In genomic region chr10:79266092-79266491, GRCh38 we compare ENCODE assay signal across 8 cellular contexts.
DNase-seq lines count a peak whose midpoint lies in the region; ATAC-seq lines count a peak whose summit lies in the region.

No MANE protein-coding gene starts in this region.

- POLR2A ChIA-PET in naive thymus-derived CD4-positive, alpha-beta T cell (lab: Charles Lee), result no interaction called here

- H3K4me3 Mint-ChIP-seq in naive thymus-derived CD4-positive, alpha-beta T cell, result peak overlapping the region in 1 of 10 donors; percentile 29

- H3K4me1 Mint-ChIP-seq in naive thymus-derived CD4-positive, alpha-beta T cell, result peaks cover 3 to 43% (median 12%) of the 10 kb centered on the region in 7 donors

- H3K4me1 ChIP-seq in naive thymus-derived CD4-positive, alpha-beta T cell (ENCODE audit: control insufficient read depth in 2 of 2, insufficient read depth in 2 of 2, low read length in 2 of 2), result peaks cover 0 to 20% of the 10 kb centered on the region in 2 donors

- no peak overlapping the region for H3K4me3 ChIP-seq in naive thymus-derived CD4-positive, alpha-beta T cell (ENCODE audit: low read length)

- peak; percentile 55 to 58 for DNase-seq in activated T-cell treated with anti-CD3 and anti-CD28 coated beads, Interleukin-2, amount 50 U/mL, for 48 hours
- no peak for DNase-seq in activated T-cell treated with anti-CD3 and anti-CD28 coated beads, Interleukin-2, amount 50 U/mL, for 1 hour
- no peak for DNase-seq in naive thymus-derived CD4-positive, alpha-beta T cell
- DNase-seq in HuH-7.5 (ENCODE audit: low spot score), result no peak
- DNase-seq in NCI-H446 (lab: John Stamatoyannopoulos, UW), result no peak
- DNase-seq in DMS 273 (lab: John Stamatoyannopoulos, UW; ENCODE audit: unreplicated experiment), result no peak

- H3K27ac ChIP-seq in angular gyrus (ENCODE audit: low read depth, low read length), result peak overlapping the region; percentile 59
- H3K27ac ChIP-seq in naive thymus-derived CD4-positive, alpha-beta T cell (ENCODE audit: low read depth, low read length), result no peak overlapping the region

- H3K27ac Mint-ChIP-seq in naive thymus-derived CD4-positive, alpha-beta T cell, result peak overlapping the region in 1 of 9 donors; percentile 52

- ATAC-seq in HG03103 (IDR thresholded peaks at IDR 0.05; ENCODE audit: low read depth, unreplicated experiment), result peak; percentile 13
- peak; percentile 45 for ATAC-seq in naive thymus-derived CD4-positive, alpha-beta T cell

- H3K36me3 Mint-ChIP-seq in naive thymus-derived CD4-positive, alpha-beta T cell, result peaks cover 0 to 10% (median 3%) of the 10 kb centered on the region in 5 donors

- H3K27me3 Mint-ChIP-seq in naive thymus-derived CD4-positive, alpha-beta T cell, result no peaks in the 10 kb centered on the region

- no peaks in the 10 kb centered on the region for H3K9me3 Mint-ChIP-seq in naive thymus-derived CD4-positive, alpha-beta T cell

- CTCF ChIA-PET in naive thymus-derived CD4-positive, alpha-beta T cell (lab: Charles Lee), result no interaction called here

- no peaks in the 10 kb centered on the region for H3K36me3 ChIP-seq in naive thymus-derived CD4-positive, alpha-beta T cell (ENCODE audit: control insufficient read depth in 2 of 3, insufficient read depth in 3 of 3, low read length in 3 of 3)

- H3K9me3 ChIP-seq in naive thymus-derived CD4-positive, alpha-beta T cell (ENCODE audit: control insufficient read depth in 2 of 3, low read length in 3 of 3), result no peaks in the 10 kb centered on the region

- intact Hi-C loops in naive thymus-derived CD4-positive, alpha-beta T cell (cut with micrococcal nuclease), result no loop called here

- H3K27me3 ChIP-seq in naive thymus-derived CD4-positive, alpha-beta T cell (ENCODE audit: control insufficient read depth in 2 of 2, insufficient read depth in 2 of 2, low read length in 2 of 2), result no peaks in the 10 kb centered on the region

Comparison
In these comparisons a context has a peak if more than half of its experiments do, and no peak if none do; other contexts are left out.
1. DNase-seq: peak in activated T-cell treated with anti-CD3 and anti-CD28 coated beads, Interleukin-2, amount 50 U/mL, for 48 hours (2 of 2); none in activated T-cell treated with anti-CD3 and anti-CD28 coated beads, Interleukin-2, amount 50 U/mL, for 1 hour (single experiment), naive thymus-derived CD4-positive, alpha-beta T cell (0 of 9), HuH-7.5 (single experiment), NCI-H446 (0 of 2) and DMS 273 (single experiment).